In genomic region chr1:23178931-23179330, GRCh38 we compare ENCODE assay signal across 11 cellular contexts. TPM values are rescaled to one million over a fixed set of nuclear protein-coding genes. Genes with fewer than 3 reads are reported as not detected.
A peak's percentile ranks its signal among the peaks of the same experiment; 100 is the strongest.
DNase-seq lines count a peak whose midpoint lies in the region; ATAC-seq and TF ChIP-seq lines count a peak whose summit lies in the region.
"Had no signal": no experiment of that assay in that cellular context is flagged by ENCODE, and none has a peak within 500 bp of the region (broad histone marks: within the 10 kb centered on the region; RNA-seq: fewer than 3 reads in every experiment).

No MANE protein-coding gene starts in this region.

- CTCF ChIA-PET in WTC11 (lab: Charles Lee): interaction anchor here (0.8 to 2.7 kb wide), 6 partner anchors 18 to 86 kb away, joined by 3 to 13 read pairs (median 6); no protein-coding TSS in a partner anchor

- DNase-seq in AG08395 (ENCODE audit: low spot score): peak; percentile 35
- peak; percentile 53 for DNase-seq in GM13977 (ENCODE audit: low spot score)
- DNase-seq in WTC11 (ENCODE audit: low spot score): no peak
- DNase-seq in left colon: no peak
- no peak for DNase-seq in epidermal melanocyte (ENCODE audit: insufficient read length, low spot score)
- DNase-seq in 8988T: no peak
- DNase-seq: activated naive CD4-positive, alpha-beta T cell treated with anti-CD3 and anti-CD28 coated beads, Interleukin-2, amount 50 U/mL, for 16 hours; left lung; NK-92 treated with Interleukin-12 subunit alpha and Interleukin-12 subunit beta, amount 100 ng/mL, for 24 hours had no signal

- ATAC-seq in WTC11 (no peak), left colon (peak; percentile 19), GM19328 (IDR thresholded peaks at IDR 0.05; ENCODE audit: unreplicated experiment) (no peak), GM18519 (IDR thresholded peaks at IDR 0.05; ENCODE audit: low FRiP score, unreplicated experiment) (no peak)

- peak; percentile 19 for TF ChIP-seq CTCF in GM13977 (IDR thresholded peaks at IDR 0.05; ENCODE audit: extremely low read depth, insufficient read depth, missing control alignments)
- no peak for TF ChIP-seq CTCF in WTC11 (IDR thresholded peaks at IDR 0.05)

- intact Hi-C loops in left colon (cut with DNase I, micrococcal nuclease): no loop called here

- POLR2A ChIA-PET in WTC11 (lab: Charles Lee): no interaction called here

- H3K27ac Mint-ChIP-seq in WTC11: no peak overlapping the region

- in situ Hi-C loops in GM13977 (cut with MboI; ENCODE audit: low pct_unique_long_range_greater_than_20kb, low sequenced_read_pairs, unreplicated experiment): no loop called here

- H3K4me3 Mint-ChIP-seq in WTC11: peak overlapping the region; percentile 75

- H3K4me1 Mint-ChIP-seq in WTC11: no peaks in the 10 kb centered on the region; the same call in 1 of the 2 replicates

- H3K36me3 Mint-ChIP-seq in WTC11: no peaks in the 10 kb centered on the region

- no peaks in the 10 kb centered on the region for H3K9me3 Mint-ChIP-seq in WTC11

- peaks cover 49% of the 10 kb centered on the region for H3K27me3 Mint-ChIP-seq in WTC11 (ENCODE audit: low read depth)

TF ChIP-seq in WTC11, 78 proteins besides CTCF, POLR2A, EP300 and RAD21 (continues in another document):
- no peak for TF ChIP-seq ATF6 (CRISPR knock-in tag; IDR thresholded peaks at IDR 0.05)
- no peak for TF ChIP-seq CDX4 (CRISPR knock-in tag; IDR thresholded peaks at IDR 0.05; ENCODE audit: borderline replicate concordance)
- no peak for TF ChIP-seq ARID4B (CRISPR knock-in tag; IDR thresholded peaks at IDR 0.05; ENCODE audit: borderline replicate concordance)
- no peak for TF ChIP-seq ZBTB21 (CRISPR knock-in tag; IDR thresholded peaks at IDR 0.05; ENCODE audit: borderline replicate concordance)
- no peak for TF ChIP-seq ZMAT4 (CRISPR knock-in tag; IDR thresholded peaks at IDR 0.05)
- no peak for TF ChIP-seq GABPB1 (CRISPR knock-in tag; IDR thresholded peaks at IDR 0.05)
- TF ChIP-seq TEAD4 (CRISPR knock-in tag; IDR thresholded peaks at IDR 0.05): no peak
- TF ChIP-seq NFE2L1 (CRISPR knock-in tag; IDR thresholded peaks at IDR 0.05): no peak
- TF ChIP-seq CREB1 (CRISPR knock-in tag; IDR thresholded peaks at IDR 0.05): no peak
- TF ChIP-seq MYBL2 (CRISPR knock-in tag; IDR thresholded peaks at IDR 0.05): no peak
- no peak for TF ChIP-seq ATF2 (CRISPR knock-in tag; IDR thresholded peaks at IDR 0.05; ENCODE audit: borderline replicate concordance, low read depth)
- TF ChIP-seq JAZF1 (CRISPR knock-in tag; IDR thresholded peaks at IDR 0.05): no peak
- TF ChIP-seq FOXK1 (CRISPR knock-in tag; IDR thresholded peaks at IDR 0.05): no peak
- TF ChIP-seq ZSCAN18 (CRISPR knock-in tag; IDR thresholded peaks at IDR 0.05): no peak

RNA-seq across cellular contexts. Expression of gene LUZP1, which starts 10.3 kb away (rescaled TPM):
- total RNA-seq in WTC11 (2021): 42.0 to 43.4 TPM (median 42.7 TPM) in 3 replicates
- total RNA-seq in left colon: 10 to 100 TPM; 43.7 to 57.8 TPM

RNA-seq across cellular contexts. Expression of gene HTR1D, which starts 38.4 kb away (rescaled TPM):
- total RNA-seq in WTC11 (2021): 5.4 to 7.9 TPM (median 7.9 TPM) in 3 replicates
- total RNA-seq in left colon: 1 to 10 TPM in 1 of 2 donors, under 1 TPM in 1; 0.46 to 1.1 TPM

Comparison
In these comparisons a context has a peak if more than half of its experiments do, and no peak if none do; other contexts are left out.
1. DNase-seq: peak in AG08395 (single experiment) and GM13977 (single experiment); none in WTC11 (single experiment), left colon (0 of 2), epidermal melanocyte (single experiment) and 8988T (single experiment).